In the genomic region with DNA sequence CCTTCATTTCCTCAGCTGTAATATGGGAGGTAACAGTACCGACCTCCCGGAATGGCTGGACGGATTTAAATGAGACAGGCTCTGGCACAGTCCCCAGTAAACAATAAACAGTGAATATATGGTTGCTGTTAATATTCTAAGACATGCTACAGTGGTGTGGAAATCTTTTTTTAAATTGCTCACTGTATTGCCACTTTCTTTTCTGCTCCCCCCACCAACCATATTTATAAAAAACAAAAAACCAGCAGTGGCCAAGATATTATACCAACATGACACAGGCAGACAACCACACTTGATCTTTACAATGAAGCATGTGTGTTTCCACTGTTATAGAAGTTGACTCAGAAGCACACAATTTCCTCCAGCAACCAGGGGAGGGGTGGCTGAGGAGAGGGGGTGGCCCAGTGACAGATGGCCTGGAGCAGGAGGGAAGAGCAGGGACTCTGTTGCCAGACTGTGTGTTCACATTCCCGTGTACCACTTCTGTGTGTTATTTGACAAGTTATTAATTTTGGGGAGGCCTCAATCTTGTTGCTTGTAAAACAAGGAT, we compare ENCODE assay signal across 10 cellular contexts. TPM values are rescaled to one million over a fixed set of nuclear protein-coding genes. Genes with fewer than 3 reads are reported as not detected.
DNase-seq lines count a peak whose midpoint lies in the region; ATAC-seq and TF ChIP-seq lines count a peak whose summit lies in the region.
"Had no signal": no experiment of that assay in that cellular context is flagged by ENCODE, and none has a peak within 500 bp of the region (broad histone marks: within the 10 kb centered on the region; RNA-seq: fewer than 3 reads in every experiment).

No MANE protein-coding gene starts in this region.

- H3K27ac Mint-ChIP-seq in chondrocyte (ENCODE audit: unreplicated experiment), result peak overlapping the region; percentile 99
- H3K27ac Mint-ChIP-seq in nephron, result peak overlapping the region in 2 of 3 experiments; percentile 27 to 79

- DNase-seq in AG10803 (ENCODE audit: low read depth) (peak; percentile 76), M059J (ENCODE audit: low read depth) (peak; percentile 85), chondrocyte (ENCODE audit: low spot score) (no peak), activated gamma-delta T cell treated with Interleukin-2 at 50 U/mL for 16 hours (no peak), NCI-H1048 (lab: John Stamatoyannopoulos, UW) (no peak)
- DNase-seq: NCI-H1092, SHP77 had no signal

- TF ChIP-seq CTCF in AG10803 (conservative IDR thresholded peaks at IDR 0.05; ENCODE audit: low read length), result no peak
- no peak for TF ChIP-seq CTCF in chondrocyte (IDR thresholded peaks at IDR 0.05)
- no peak for TF ChIP-seq CTCF in nephron (IDR thresholded peaks at IDR 0.05; ENCODE audit: unreplicated experiment in 3 of 3)

- H3K4me3 Mint-ChIP-seq in chondrocyte (ENCODE audit: unreplicated experiment), result peak overlapping the region; percentile 3
- no peak overlapping the region for H3K4me3 Mint-ChIP-seq in nephron

- ATAC-seq in GM19324 (IDR thresholded peaks at IDR 0.05; ENCODE audit: low FRiP score, unreplicated experiment) (no peak), HG02970 (IDR thresholded peaks at IDR 0.05; ENCODE audit: low FRiP score, unreplicated experiment) (no peak)

- peaks cover 68% of the 10 kb centered on the region for H3K4me1 Mint-ChIP-seq in chondrocyte (ENCODE audit: low read depth)
- H3K4me1 Mint-ChIP-seq in nephron, result peaks cover 78% of the 10 kb centered on the region

- H3K27me3 Mint-ChIP-seq in chondrocyte (ENCODE audit: low read depth), result no peaks in the 10 kb centered on the region
- no peaks in the 10 kb centered on the region for H3K27me3 Mint-ChIP-seq in nephron (ENCODE audit: low read depth)

- no peaks in the 10 kb centered on the region for H3K9me3 Mint-ChIP-seq in chondrocyte (ENCODE audit: low read depth)
- H3K9me3 Mint-ChIP-seq in nephron, result peaks cover 2% of the 10 kb centered on the region

- H3K36me3 Mint-ChIP-seq in chondrocyte (ENCODE audit: low read depth) (peaks cover 25% of the 10 kb centered on the region), nephron (ENCODE audit: low read depth) (peaks cover 55% of the 10 kb centered on the region)

- no peak overlapping the region for H3K4me3 ChIP-seq in AG10803 (ENCODE audit: low read length)

RNA-seq across cellular contexts. Expression of gene CD59, which starts 14.9 kb away (rescaled TPM):
- total RNA-seq in M059J (2014; rRNA removed; shearing (Covaris generic)), result 611 and 742 TPM in 2 replicates
- 579 to 718 TPM (median 705 TPM) in 3 replicates for total RNA-seq in chondrocyte

RNA-seq across cellular contexts. Expression of gene C11orf91, which starts 20.7 kb away (rescaled TPM):
- not detected in 2 replicates for total RNA-seq in M059J (2014; rRNA removed; shearing (Covaris generic))
- total RNA-seq in chondrocyte, result 0.50 TPM in 1 of 3 replicates, not detected in the others

RNA-seq across cellular contexts. Expression of gene FBXO3, which starts 53.0 kb away (rescaled TPM):
- 46.1 and 63.7 TPM in 2 replicates for total RNA-seq in M059J (2014; rRNA removed; shearing (Covaris generic))
- total RNA-seq in chondrocyte, result 18.0 to 32.1 TPM (median 22.0 TPM) in 3 replicates

Comparison
In these comparisons a context has a peak if more than half of its experiments do, and no peak if none do; other contexts are left out.
1. DNase-seq: peak in AG10803 (single experiment) and M059J (single experiment); none in chondrocyte (single experiment), activated gamma-delta T cell treated with Interleukin-2 at 50 U/mL for 16 hours (single experiment) and NCI-H1048 (single experiment).